8 cellular contexts compared by ENCODE assay signal in the genomic region with DNA sequence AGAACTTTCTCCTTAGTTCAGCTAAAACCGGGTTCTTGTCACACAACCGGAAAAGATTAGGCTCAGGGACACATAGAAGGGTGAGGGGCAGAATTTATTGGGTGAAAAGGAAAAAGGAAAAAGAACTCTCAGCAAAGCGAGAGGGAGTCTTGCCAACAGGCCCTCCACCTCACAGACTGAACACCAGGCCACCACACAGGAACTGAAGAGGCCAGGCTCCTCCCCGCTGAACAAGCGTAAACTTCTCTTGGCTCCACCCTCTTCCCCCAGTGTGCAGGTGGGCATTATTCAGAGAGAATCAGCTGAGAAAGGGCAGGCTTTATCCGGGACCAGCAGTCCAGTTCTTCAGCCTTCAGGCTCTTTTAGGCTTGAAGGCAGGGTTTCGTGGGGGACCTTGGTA.
DNase-seq lines count a peak whose midpoint lies in the region; ATAC-seq lines count a peak whose summit lies in the region.

No MANE protein-coding gene starts in this region.

- ATAC-seq in GM19043 (IDR thresholded peaks at IDR 0.05; ENCODE audit: low read depth, unreplicated experiment) (peak; percentile 85), HG03108 (IDR thresholded peaks at IDR 0.05; ENCODE audit: unreplicated experiment) (peak; percentile 70)

- peak; percentile 48 for DNase-seq in ACHN
- peak; percentile 5 to 9 for DNase-seq in activated CD4-positive, alpha-beta T cell treated with anti-CD3 and anti-CD28 coated beads, Interleukin-2, amount 50 U/mL, for 4 hours
- peak; percentile 15 for DNase-seq in mucosa of gallbladder (ENCODE audit: low spot score)
- no peak for DNase-seq in A172 (ENCODE audit: low spot score)
- DNase-seq in DMS79 (lab: John Stamatoyannopoulos, UW), result no peak
- DNase-seq in COLO668 (lab: John Stamatoyannopoulos, UW; ENCODE audit: unreplicated experiment), result no peak

- in situ Hi-C loops in ACHN (cut with HindIII; ENCODE audit: low pct_ligation_motif_present, low pct_unique_long_range_greater_than_20kb, low sequenced_read_pairs), result no loop called here

Comparison
In these comparisons a context has a peak if more than half of its experiments do, and no peak if none do; other contexts are left out.
1. DNase-seq: peak in ACHN (single experiment), activated CD4-positive, alpha-beta T cell treated with anti-CD3 and anti-CD28 coated beads, Interleukin-2, amount 50 U/mL, for 4 hours (2 of 2) and mucosa of gallbladder (single experiment); none in A172 (single experiment), DMS79 (single experiment) and COLO668 (single experiment).